20 cellular contexts compared by ENCODE assay signal in the genomic region with DNA sequence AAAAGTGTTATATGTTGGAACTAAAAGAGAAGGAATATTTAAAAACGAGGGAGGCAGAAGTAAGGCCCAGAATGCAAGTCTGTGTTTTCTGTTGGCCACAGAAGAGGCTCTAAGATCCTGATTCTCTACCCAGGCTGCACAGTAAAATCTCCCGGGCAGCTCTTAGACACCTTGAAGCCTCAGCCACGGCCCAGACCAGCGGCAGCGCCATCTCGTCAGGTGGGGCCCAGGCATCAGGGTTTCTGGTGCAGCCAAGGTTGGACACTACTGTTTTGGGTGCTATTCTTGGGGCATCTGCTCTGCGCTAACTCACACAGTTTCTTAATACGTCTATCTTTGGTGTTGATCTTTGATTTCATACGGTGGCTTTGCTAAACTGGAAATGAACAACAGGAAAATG. TPM values are rescaled to one million over a fixed set of nuclear protein-coding genes. Genes with fewer than 3 reads are reported as not detected.
"Had no signal": no experiment of that assay in that cellular context is flagged by ENCODE, and none has a peak within 500 bp of the region (broad histone marks: within the 10 kb centered on the region; RNA-seq: fewer than 3 reads in every experiment).

No MANE protein-coding gene starts in this region.

- H3K9me3 Mint-ChIP-seq: activated T-helper 17 cell treated with anti-CD3 and anti-CD28 coated beads, Interleukin-2, amount 50 U/mL, for 72 hours; stimulated activated effector memory CD8-positive, alpha-beta T cell treated with anti-CD3 and anti-CD28 coated beads, Interleukin-12 subunit alpha, Interleukin-12 subunit beta, amount 100 ng/mL, for 72 hours; T-helper 1 cell treated with Interleukin-12 subunit alpha and Interleukin-12 subunit beta and Interleukin-4 antibody, amounts not matched to agents 30 μg/mL and 1 μg/mL, for 36 hours; type B pancreatic cell had no signal

- H3K36me3 Mint-ChIP-seq: type B pancreatic cell had no signal

- H3K9me3 ChIP-seq: lower lobe of right lung, stomach, testis had no signal

- H3K4me3 Mint-ChIP-seq: activated T-helper 17 cell treated with anti-CD3 and anti-CD28 coated beads, Interleukin-2, amount 50 U/mL, for 72 hours; stimulated activated effector memory CD8-positive, alpha-beta T cell treated with anti-CD3 and anti-CD28 coated beads, Interleukin-12 subunit alpha, Interleukin-12 subunit beta, amount 100 ng/mL, for 72 hours; T-helper 1 cell treated with Interleukin-12 subunit alpha and Interleukin-12 subunit beta and Interleukin-4 antibody, amounts not matched to agents 30 μg/mL and 1 μg/mL, for 36 hours; type B pancreatic cell had no signal

- H3K27me3 ChIP-seq: testis had no signal

- H3K4me3 ChIP-seq: lower lobe of right lung, stomach, testis had no signal

- DNase-seq: activated CD4-positive, alpha-beta T cell treated with anti-CD3 and anti-CD28 coated beads, Interleukin-2, amount 50 U/mL, for 4 hours; activated naive CD4-positive, alpha-beta T cell treated with Interleukin-2 at 50 U/mL for 16 hours; aorta; cerebellar nuclear complex; cortex of kidney; erythroblast; lower lobe of right lung; occipital lobe; SHP77 treated with DMSO at 0.1 percent for 48 hours; small intestine; stimulated activated CD4-positive, alpha-beta T cell treated with anti-CD3 and anti-CD28 coated beads, Interleukin-4, amount 100 ng/mL, for 1 hour; stomach; testis had no signal

- H3K27ac ChIP-seq: lower lobe of right lung, testis had no signal

- H3K27ac Mint-ChIP-seq: activated T-helper 17 cell treated with anti-CD3 and anti-CD28 coated beads, Interleukin-2, amount 50 U/mL, for 72 hours; stimulated activated effector memory CD8-positive, alpha-beta T cell treated with anti-CD3 and anti-CD28 coated beads, Interleukin-12 subunit alpha, Interleukin-12 subunit beta, amount 100 ng/mL, for 72 hours; T-helper 1 cell treated with Interleukin-12 subunit alpha and Interleukin-12 subunit beta and Interleukin-4 antibody, amounts not matched to agents 30 μg/mL and 1 μg/mL, for 36 hours; type B pancreatic cell had no signal

- H3K36me3 ChIP-seq: lower lobe of right lung had no signal

- H3K27me3 Mint-ChIP-seq: activated T-helper 17 cell treated with anti-CD3 and anti-CD28 coated beads, Interleukin-2, amount 50 U/mL, for 72 hours had no signal

- ATAC-seq: activated T-helper 17 cell treated with anti-CD3 and anti-CD28 coated beads, Interleukin-2, amount 50 U/mL, for 72 hours; lower lobe of right lung; stimulated activated effector memory CD8-positive, alpha-beta T cell treated with anti-CD3 and anti-CD28 coated beads, Interleukin-12 subunit alpha, Interleukin-12 subunit beta, amount 100 ng/mL, for 72 hours had no signal

- H3K4me1 ChIP-seq: testis had no signal

RNA-seq across cellular contexts. Expression of gene FAM181A, which starts 16.8 kb away (rescaled TPM):
- total RNA-seq: activated CD8-positive, alpha-beta memory T cell treated with anti-CD3 and anti-CD28 coated beads for 36 hours; activated T-helper 17 cell treated with anti-CD3 and anti-CD28 coated beads, Interleukin-2, amount 50 U/mL, for 72 hours; aorta; stomach had no signal
- polyA plus RNA-seq: aorta, small intestine, stomach had no signal

RNA-seq across cellular contexts. Expression of gene ASB2, which starts 32.4 kb away (rescaled TPM):
- total RNA-seq: occipital lobe had no signal

RNA-seq across cellular contexts. Expression of gene CCDC197, which starts 53.2 kb away (rescaled TPM):
- total RNA-seq: activated CD8-positive, alpha-beta memory T cell treated with anti-CD3 and anti-CD28 coated beads for 36 hours; frontal cortex; lower lobe of right lung; occipital lobe; stomach had no signal
- polyA plus RNA-seq: aorta, neural cell, small intestine, stomach had no signal
